ENCODE assay signal across 8 cellular contexts in the genomic region with DNA sequence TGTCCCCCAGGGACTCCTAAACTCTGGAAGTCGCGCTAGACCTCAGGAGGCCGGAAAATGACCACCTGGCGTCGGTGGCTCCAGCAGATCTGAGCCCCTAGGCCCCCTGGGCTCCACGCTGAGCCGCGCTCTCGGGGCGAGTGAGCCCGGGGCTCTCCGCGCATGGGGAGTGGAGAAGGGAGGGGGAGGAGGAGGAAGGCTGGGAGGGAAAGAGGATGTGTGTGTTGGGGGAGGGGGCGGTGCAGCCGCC. TPM values are rescaled to one million over a fixed set of nuclear protein-coding genes. Genes with fewer than 3 reads are reported as not detected.
A peak's percentile ranks its signal among the peaks of the same experiment; 100 is the strongest.
DNase-seq lines count a peak whose midpoint lies in the region; ATAC-seq and TF ChIP-seq lines count a peak whose summit lies in the region.

No MANE protein-coding gene starts in this region.

- 2 to 3% methylated on average over 10 to 15 of the region's 15 CpGs for WGBS in testis, 2 donors

- H3K27me3 Mint-ChIP-seq in stimulated activated naive CD8-positive, alpha-beta T cell treated with anti-CD3 and anti-CD28 coated beads, Interleukin-15, Interleukin-2, amounts not matched to agents 100 ng/mL and 50 ng/mL, for 24 hours = peaks cover 91% of the 10 kb centered on the region
- peaks cover 56% of the 10 kb centered on the region for H3K27me3 Mint-ChIP-seq in glutamatergic neuron (ENCODE audit: unreplicated experiment)
- peaks cover 100% of the 10 kb centered on the region for H3K27me3 Mint-ChIP-seq in type B pancreatic cell

- no peak for ATAC-seq in stimulated activated naive CD8-positive, alpha-beta T cell treated with anti-CD3 and anti-CD28 coated beads, Interleukin-15, Interleukin-2, amounts not matched to agents 100 U/mL and 50 U/mL, for 24 hours

- no peak for TF ChIP-seq POLR2A in testis (IDR thresholded peaks at IDR 0.05)

- no peaks in the 10 kb centered on the region for H3K9me3 ChIP-seq in testis

- peak overlapping the region; percentile 95 for H3K27ac ChIP-seq in RWPE1
- H3K27ac ChIP-seq in testis = no peak overlapping the region

- POLR2A ChIA-PET in RWPE1 (lab: Yijun Ruan, JAX; ENCODE audit: low non-redundant PET) = interaction anchor here (1.7 kb wide), 1 partner anchor 12 kb away, joined by 6 read pairs; no protein-coding TSS in a partner anchor

- CTCF ChIA-PET in RWPE1 (lab: Yijun Ruan, JAX) = no interaction called here

- peaks cover 14% of the 10 kb centered on the region for H3K36me3 Mint-ChIP-seq in stimulated activated naive CD8-positive, alpha-beta T cell treated with anti-CD3 and anti-CD28 coated beads, Interleukin-15, Interleukin-2, amounts not matched to agents 100 ng/mL and 50 ng/mL, for 24 hours (ENCODE audit: low read depth)
- H3K36me3 Mint-ChIP-seq in glutamatergic neuron (ENCODE audit: unreplicated experiment) = no peaks in the 10 kb centered on the region
- peaks cover 10% of the 10 kb centered on the region for H3K36me3 Mint-ChIP-seq in type B pancreatic cell

- H3K4me3 ChIP-seq in foreskin fibroblast (ENCODE audit: low read depth in 1 of 2, low read length in 2 of 2) (peak overlapping the region in 1 of 2 donors; percentile 45), testis (peak overlapping the region in 1 of 2 donors; percentile 47)

- DNase-seq in stimulated activated naive CD8-positive, alpha-beta T cell treated with anti-CD3 and anti-CD28 coated beads, Interleukin-15, Interleukin-2, amounts not matched to agents 100 U/mL and 50 U/mL, for 24 hours = no peak
- no peak for DNase-seq in RWPE1 (ENCODE audit: low spot score)
- DNase-seq in glutamatergic neuron = no peak
- DNase-seq in type B pancreatic cell (ENCODE audit: extremely low spot score, unreplicated experiment) = no peak
- no peak for DNase-seq in NCI-H446 (lab: John Stamatoyannopoulos, UW)
- no peak for DNase-seq in foreskin fibroblast
- DNase-seq in testis = no peak

- peaks cover 56% of the 10 kb centered on the region for H3K4me1 Mint-ChIP-seq in stimulated activated naive CD8-positive, alpha-beta T cell treated with anti-CD3 and anti-CD28 coated beads, Interleukin-15, Interleukin-2, amounts not matched to agents 100 ng/mL and 50 ng/mL, for 24 hours (ENCODE audit: low read depth)
- H3K4me1 Mint-ChIP-seq in glutamatergic neuron (ENCODE audit: low read depth, unreplicated experiment) (peaks cover 31% of the 10 kb centered on the region), type B pancreatic cell (ENCODE audit: unreplicated experiment) (peaks cover 39% of the 10 kb centered on the region)

- peaks cover 8% of the 10 kb centered on the region for H3K4me1 ChIP-seq in testis

- intact Hi-C loops in testis (cut with DNase I; ENCODE audit: low total_unique reads) = no loop called here

- no peak overlapping the region for H3K27ac Mint-ChIP-seq in stimulated activated naive CD8-positive, alpha-beta T cell treated with anti-CD3 and anti-CD28 coated beads, Interleukin-15, Interleukin-2, amounts not matched to agents 100 ng/mL and 50 ng/mL, for 24 hours
- H3K27ac Mint-ChIP-seq in glutamatergic neuron (ENCODE audit: unreplicated experiment) (no peak overlapping the region), type B pancreatic cell (peak overlapping the region; percentile 43)

- H3K4me3 Mint-ChIP-seq in stimulated activated naive CD8-positive, alpha-beta T cell treated with anti-CD3 and anti-CD28 coated beads, Interleukin-15, Interleukin-2, amounts not matched to agents 100 ng/mL and 50 ng/mL, for 24 hours = peak overlapping the region; percentile 82
- peak overlapping the region; percentile 90 for H3K4me3 Mint-ChIP-seq in glutamatergic neuron (ENCODE audit: unreplicated experiment)
- peak overlapping the region; percentile 92 for H3K4me3 Mint-ChIP-seq in type B pancreatic cell

- H3K9me3 Mint-ChIP-seq in stimulated activated naive CD8-positive, alpha-beta T cell treated with anti-CD3 and anti-CD28 coated beads, Interleukin-15, Interleukin-2, amounts not matched to agents 100 ng/mL and 50 ng/mL, for 24 hours = peaks cover 3% of the 10 kb centered on the region
- H3K9me3 Mint-ChIP-seq in glutamatergic neuron (ENCODE audit: unreplicated experiment) (peaks cover 22% of the 10 kb centered on the region), type B pancreatic cell (no peaks in the 10 kb centered on the region)

- TF ChIP-seq CTCF in RWPE1 (conservative IDR thresholded peaks at IDR 0.05; ENCODE audit: low read depth) (no peak), glutamatergic neuron (IDR thresholded peaks at IDR 0.05; ENCODE audit: partially characterized antibody, unreplicated experiment) (no peak), type B pancreatic cell (conservative IDR thresholded peaks at IDR 0.05) (no peak), foreskin fibroblast (IDR thresholded peaks at IDR 0.05; ENCODE audit: low read depth, low read length) (no peak), testis (IDR thresholded peaks at IDR 0.05) (no peak)

- H3K27me3 ChIP-seq in testis = peaks cover 5% of the 10 kb centered on the region

- H3K36me3 ChIP-seq in testis (ENCODE audit: low read depth, missing control alignments) = no peaks in the 10 kb centered on the region

RNA-seq across cellular contexts. Expression of gene DLX1, which starts 0.9 kb away (rescaled TPM):
- total RNA-seq in glutamatergic neuron (ENCODE audit: unreplicated experiment) (0.61 TPM), type B pancreatic cell (ENCODE audit: low replicate concordance) (0.59 and 10.0 TPM in 2 replicates), testis (not detected)
- 0.21 TPM for polyA plus RNA-seq in testis (ENCODE audit: insufficient read depth, low read depth, low replicate concordance)

RNA-seq across cellular contexts. Expression of gene DLX2, which starts 18.3 kb away (rescaled TPM):
- 1.4 TPM for total RNA-seq in glutamatergic neuron (ENCODE audit: unreplicated experiment)
- 4.3 and 6.9 TPM in 2 replicates for total RNA-seq in type B pancreatic cell (ENCODE audit: low replicate concordance)
- 1 to 10 TPM in 1 of 2 donors, under 1 TPM in 1; 0.99 to 1.1 TPM for total RNA-seq in testis
- polyA plus RNA-seq in testis (ENCODE audit: insufficient read depth, low read depth, low replicate concordance) = 0.29 TPM
